14 cellular contexts compared by ENCODE assay signal in the genomic region with DNA sequence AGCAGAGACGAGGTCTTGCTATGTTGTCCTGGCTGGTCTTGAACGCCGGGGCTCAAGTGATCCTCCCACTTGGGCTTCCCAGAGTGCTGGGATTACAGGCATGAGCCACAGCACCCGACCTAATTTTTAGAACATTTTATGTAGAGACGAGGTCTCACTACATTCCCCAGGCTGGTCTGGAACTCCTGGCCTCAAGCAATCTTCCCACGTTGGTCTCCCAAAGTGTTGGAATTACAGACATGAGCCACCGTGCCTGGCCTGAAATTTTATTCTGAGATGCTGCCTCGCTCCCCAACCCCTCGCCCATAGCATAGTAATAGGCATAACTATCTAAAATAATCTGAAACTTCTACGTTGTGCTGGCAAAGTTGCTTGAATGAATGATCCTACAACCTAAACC.
DNase-seq lines count a peak whose midpoint lies in the region; ATAC-seq lines count a peak whose summit lies in the region.
"Had no signal": no experiment of that assay in that cellular context is flagged by ENCODE, and none has a peak within 500 bp of the region (broad histone marks: within the 10 kb centered on the region; RNA-seq: fewer than 3 reads in every experiment).

No MANE protein-coding gene starts in this region.

- no peaks in the 10 kb centered on the region for H3K27me3 Mint-ChIP-seq in T-helper 1 cell treated with Interleukin-12 subunit alpha and Interleukin-12 subunit beta and Interleukin-4 antibody, amounts not matched to agents 30 μg/mL and 1 μg/mL, for 36 hours (ENCODE audit: low read depth)
- no peaks in the 10 kb centered on the region for H3K27me3 Mint-ChIP-seq in activated naive CD4-positive, alpha-beta T cell treated with anti-CD3 and anti-CD28 coated beads, Interleukin-2, amount 10 ng/mL, durations not matched to agents 7 days and 5 days
- H3K27me3 Mint-ChIP-seq: B cell; CD4-positive, CD25-positive, alpha-beta regulatory T cell had no signal

- H3K36me3 Mint-ChIP-seq in T-helper 1 cell treated with Interleukin-12 subunit alpha and Interleukin-12 subunit beta and Interleukin-4 antibody, amounts not matched to agents 30 μg/mL and 1 μg/mL, for 36 hours (ENCODE audit: low read depth): peaks cover 12% of the 10 kb centered on the region
- H3K36me3 Mint-ChIP-seq in activated naive CD4-positive, alpha-beta T cell treated with anti-CD3 and anti-CD28 coated beads, Interleukin-2, amount 10 ng/mL, durations not matched to agents 7 days and 5 days: peaks cover 32% of the 10 kb centered on the region
- peaks cover 69% of the 10 kb centered on the region for H3K36me3 Mint-ChIP-seq in stimulated activated effector memory CD8-positive, alpha-beta T cell treated with anti-CD3 and anti-CD28 coated beads, Interleukin-12 subunit alpha, Interleukin-12 subunit beta, amount 100 ng/mL, for 72 hours

- H3K4me1 Mint-ChIP-seq in T-helper 1 cell treated with Interleukin-12 subunit alpha and Interleukin-12 subunit beta and Interleukin-4 antibody, amounts not matched to agents 30 μg/mL and 1 μg/mL, for 36 hours (ENCODE audit: low read depth): peaks cover 11% of the 10 kb centered on the region
- H3K4me1 Mint-ChIP-seq in activated naive CD4-positive, alpha-beta T cell treated with anti-CD3 and anti-CD28 coated beads, Interleukin-2, amount 10 ng/mL, durations not matched to agents 7 days and 5 days: peaks cover 13% of the 10 kb centered on the region
- H3K4me1 Mint-ChIP-seq in stimulated activated effector memory CD8-positive, alpha-beta T cell treated with anti-CD3 and anti-CD28 coated beads, Interleukin-12 subunit alpha, Interleukin-12 subunit beta, amount 100 ng/mL, for 72 hours: peaks cover 12% of the 10 kb centered on the region
- H3K4me1 Mint-ChIP-seq: B cell had no signal

- DNase-seq in T-helper 1 cell (no peak), NCI-H2227 (lab: John Stamatoyannopoulos, UW; ENCODE audit: unreplicated experiment) (no peak)
- no peak for DNase-seq in activated naive CD4-positive, alpha-beta T cell treated with anti-CD3 and anti-CD28 coated beads, Interleukin-2, amount 10 ng/mL, durations not matched to agents 7 days and 5 days
- no peak for DNase-seq in activated naive CD4-positive, alpha-beta T cell treated with Interleukin-2 at 50 U/mL for 16 hours
- DNase-seq in stimulated activated effector memory CD8-positive, alpha-beta T cell treated with anti-CD3 and anti-CD28 coated beads, Interleukin-12 subunit alpha, Interleukin-12 subunit beta, amount 100 ng/mL, for 72 hours (ENCODE audit: low spot score in 2 of 2): no peak
- DNase-seq: Caco-2; CD4-positive, CD25-positive, alpha-beta regulatory T cell; CD8-positive, alpha-beta T cell; DMS153; DND-41; GOT3; HFFc6 had no signal

- no peaks in the 10 kb centered on the region for H3K9me3 Mint-ChIP-seq in T-helper 1 cell treated with Interleukin-12 subunit alpha and Interleukin-12 subunit beta and Interleukin-4 antibody, amounts not matched to agents 30 μg/mL and 1 μg/mL, for 36 hours
- no peaks in the 10 kb centered on the region for H3K9me3 Mint-ChIP-seq in activated naive CD4-positive, alpha-beta T cell treated with anti-CD3 and anti-CD28 coated beads, Interleukin-2, amount 10 ng/mL, durations not matched to agents 7 days and 5 days
- H3K9me3 Mint-ChIP-seq in stimulated activated effector memory CD8-positive, alpha-beta T cell treated with anti-CD3 and anti-CD28 coated beads, Interleukin-12 subunit alpha, Interleukin-12 subunit beta, amount 100 ng/mL, for 72 hours: no peaks in the 10 kb centered on the region
- H3K9me3 Mint-ChIP-seq: CD8-positive, alpha-beta T cell; HFFc6 had no signal

- CTCF ChIA-PET in activated naive CD4-positive, alpha-beta T cell treated with anti-CD3 and anti-CD28 coated beads, Interleukin-2, amount 10 ng/mL, durations not matched to agents 7 days and 5 days (lab: Charles Lee): no interaction called here

- H3K27ac Mint-ChIP-seq in T-helper 1 cell treated with Interleukin-12 subunit alpha and Interleukin-12 subunit beta and Interleukin-4 antibody, amounts not matched to agents 30 μg/mL and 1 μg/mL, for 36 hours: peak overlapping the region; percentile 55
- peak overlapping the region; percentile 28 for H3K27ac Mint-ChIP-seq in activated naive CD4-positive, alpha-beta T cell treated with anti-CD3 and anti-CD28 coated beads, Interleukin-2, amount 10 ng/mL, durations not matched to agents 7 days and 5 days
- peak overlapping the region; percentile 60 for H3K27ac Mint-ChIP-seq in stimulated activated effector memory CD8-positive, alpha-beta T cell treated with anti-CD3 and anti-CD28 coated beads, Interleukin-12 subunit alpha, Interleukin-12 subunit beta, amount 100 ng/mL, for 72 hours
- H3K27ac Mint-ChIP-seq: B cell, HFFc6 had no signal

- no peak overlapping the region for H3K4me3 Mint-ChIP-seq in T-helper 1 cell treated with Interleukin-12 subunit alpha and Interleukin-12 subunit beta and Interleukin-4 antibody, amounts not matched to agents 30 μg/mL and 1 μg/mL, for 36 hours
- no peak overlapping the region for H3K4me3 Mint-ChIP-seq in activated naive CD4-positive, alpha-beta T cell treated with anti-CD3 and anti-CD28 coated beads, Interleukin-2, amount 10 ng/mL, durations not matched to agents 7 days and 5 days
- no peak overlapping the region for H3K4me3 Mint-ChIP-seq in stimulated activated effector memory CD8-positive, alpha-beta T cell treated with anti-CD3 and anti-CD28 coated beads, Interleukin-12 subunit alpha, Interleukin-12 subunit beta, amount 100 ng/mL, for 72 hours
- H3K4me3 Mint-ChIP-seq: B cell; CD4-positive, CD25-positive, alpha-beta regulatory T cell; CD8-positive, alpha-beta T cell; HFFc6 had no signal

- no peak for ATAC-seq in stimulated activated effector memory CD8-positive, alpha-beta T cell treated with anti-CD3 and anti-CD28 coated beads, Interleukin-12 subunit alpha, Interleukin-12 subunit beta, amount 100 ng/mL, for 72 hours
- ATAC-seq: CD8-positive, alpha-beta T cell had no signal
